10 cellular contexts compared by ENCODE assay signal in genomic region chr2:64140665-64141064, GRCh38. TPM values are rescaled to one million over a fixed set of nuclear protein-coding genes. Genes with fewer than 3 reads are reported as not detected.
DNase-seq lines count a peak whose midpoint lies in the region; ATAC-seq and TF ChIP-seq lines count a peak whose summit lies in the region.
"Had no signal": no experiment of that assay in that cellular context is flagged by ENCODE, and none has a peak within 500 bp of the region (broad histone marks: within the 10 kb centered on the region; RNA-seq: fewer than 3 reads in every experiment).

No MANE protein-coding gene starts in this region.

- peaks cover 4% of the 10 kb centered on the region for H3K27me3 Mint-ChIP-seq in brain

- no peaks in the 10 kb centered on the region for H3K27me3 ChIP-seq in DOHH2 (ENCODE audit: control insufficient read depth, low read length)
- no peaks in the 10 kb centered on the region for H3K27me3 ChIP-seq in HUES6 (ENCODE audit: control insufficient read depth, insufficient read depth, low read length)
- H3K27me3 ChIP-seq in parathyroid adenoma (ENCODE audit: control insufficient read depth, insufficient read depth, low read length), result no peaks in the 10 kb centered on the region

- peak overlapping the region; percentile 20 to 77 (median 64) for H3K4me3 Mint-ChIP-seq in brain

- H3K36me3 ChIP-seq in DOHH2 (ENCODE audit: control insufficient read depth, low read length), result peaks cover 90% of the 10 kb centered on the region
- H3K36me3 ChIP-seq in HUES6 (ENCODE audit: control insufficient read depth, insufficient read depth, low read length), result no peaks in the 10 kb centered on the region
- no peaks in the 10 kb centered on the region for H3K36me3 ChIP-seq in parathyroid adenoma (ENCODE audit: control insufficient read depth, insufficient read depth, low read length)

- peak overlapping the region; percentile 96 for H3K4me3 ChIP-seq in DOHH2 (ENCODE audit: low read length)
- 0 out of 2 replicates have a peak overlapping the region, but pooled peaks have one; percentile 4 for H3K4me3 ChIP-seq in HUES6 (ENCODE audit: low read depth, low read length)
- peak overlapping the region; percentile 98 for H3K4me3 ChIP-seq in parathyroid adenoma (ENCODE audit: low read depth, low read length)

- no peak for TF ChIP-seq CTCF in DOHH2 (IDR thresholded peaks at IDR 0.05; ENCODE audit: low read depth, low read length, poor library complexity, severe bottlenecking)
- TF ChIP-seq CTCF in brain (conservative IDR thresholded peaks at IDR 0.05), result no peak
- TF ChIP-seq CTCF in parathyroid adenoma (IDR thresholded peaks at IDR 0.05), result no peak

- H3K4me1 Mint-ChIP-seq in brain, result peaks cover 73% of the 10 kb centered on the region

- H3K36me3 Mint-ChIP-seq in brain, result peaks cover 21% of the 10 kb centered on the region

- no peaks in the 10 kb centered on the region for H3K9me3 Mint-ChIP-seq in brain

- H3K9me2 ChIP-seq in DOHH2 (replicated peaks; ENCODE audit: control insufficient read depth, low read length), result no peaks in the 10 kb centered on the region

- H3K4me1 ChIP-seq in DOHH2 (ENCODE audit: control insufficient read depth, low read length), result peaks cover 75% of the 10 kb centered on the region
- H3K4me1 ChIP-seq in HUES6 (ENCODE audit: control insufficient read depth, insufficient read depth, low read length), result peaks cover 57% of the 10 kb centered on the region
- H3K4me1 ChIP-seq in parathyroid adenoma, result no peaks in the 10 kb centered on the region

- H3K27ac ChIP-seq in DOHH2 (ENCODE audit: low read depth, low read length), result peak overlapping the region; percentile 33
- no peak overlapping the region for H3K27ac ChIP-seq in HUES6 (ENCODE audit: low read depth, low read length)
- H3K27ac ChIP-seq in parathyroid adenoma, result no peak overlapping the region

- H3K9ac ChIP-seq in HUES6 (ENCODE audit: low read length), result no peak overlapping the region
- H3K9ac ChIP-seq in parathyroid adenoma, result no peak overlapping the region

- peaks cover 98% of the 10 kb centered on the region for H3K79me2 ChIP-seq in DOHH2 (ENCODE audit: control insufficient read depth, low read length)
- H3K79me2 ChIP-seq in parathyroid adenoma, result peaks cover 18% of the 10 kb centered on the region

- peak overlapping the region; percentile 90 for H3K4me2 ChIP-seq in DOHH2 (ENCODE audit: low read length)
- peak overlapping the region; percentile 72 for H3K4me2 ChIP-seq in parathyroid adenoma (ENCODE audit: low read length)

- H3K27ac Mint-ChIP-seq in brain, result peak overlapping the region in 2 of 5 experiments; percentile 37 to 99

- H4K20me1 ChIP-seq in DOHH2 (ENCODE audit: control insufficient read depth, insufficient read depth, low read depth, low read length), result peaks cover 44% of the 10 kb centered on the region

- no peak for ATAC-seq in GM19395 (IDR thresholded peaks at IDR 0.05; ENCODE audit: unreplicated experiment)
- ATAC-seq: PC-3 had no signal

- no peak overlapping the region for H2AFZ ChIP-seq in parathyroid adenoma

- peaks cover 11% of the 10 kb centered on the region for H3F3A ChIP-seq in DOHH2 (ENCODE audit: control insufficient read depth, insufficient read depth)

- DNase-seq in NCI-H748 (lab: John Stamatoyannopoulos, UW; ENCODE audit: unreplicated experiment) (no peak), T-helper 2 cell (no peak)
- DNase-seq: DMS153, NCI-H2171, PC-3 had no signal

- H3K9me3 ChIP-seq in DOHH2 (ENCODE audit: control insufficient read depth, insufficient read depth, low read length) (no peaks in the 10 kb centered on the region), HUES6 (ENCODE audit: control insufficient read depth, insufficient read depth, low read depth, low read length) (no peaks in the 10 kb centered on the region), parathyroid adenoma (ENCODE audit: control insufficient read depth, low read length) (no peaks in the 10 kb centered on the region)

RNA-seq across cellular contexts. Expression of gene PELI1, which starts 3.6 kb away (rescaled TPM):
- 8.3 TPM for polyA plus RNA-seq in brain (ENCODE audit: insufficient read depth, low read depth, low replicate concordance)

Comparison
In these comparisons a context has a peak if more than half of its experiments do, and no peak if none do; other contexts are left out.
1. H3K4me3 ChIP-seq: peak in every context shown above with its lines; median percentile 98 in parathyroid adenoma; 96 in DOHH2; 4 in HUES6.